In genomic region chr1:21322681-21323016, GRCh38 we compare ENCODE assay signal across 9 cellular contexts. TPM values are rescaled to one million over a fixed set of nuclear protein-coding genes. Genes with fewer than 3 reads are reported as not detected.
DNase-seq lines count a peak whose midpoint lies in the region; ATAC-seq, FAIRE-seq and TF ChIP-seq lines count a peak whose summit lies in the region.
"Had no signal": no experiment of that assay in that cellular context is flagged by ENCODE, and none has a peak within 500 bp of the region (broad histone marks: within the 10 kb centered on the region; RNA-seq: fewer than 3 reads in every experiment).

No MANE protein-coding gene starts in this region.

- ATAC-seq in CD4-positive, CD25-positive, alpha-beta regulatory T cell (ENCODE audit: low read depth in 2 of 2) = no peak
- ATAC-seq in pancreas (no peak), HG03378 (IDR thresholded peaks at IDR 0.05; ENCODE audit: unreplicated experiment) (no peak), HG02970 (IDR thresholded peaks at IDR 0.05; ENCODE audit: low FRiP score, unreplicated experiment) (no peak)

- H3K4ac ChIP-seq in H1 (replicated peaks; ENCODE audit: insufficient read length, low read depth, low read length) = peak overlapping the region; percentile 10

- H3K4me2 ChIP-seq in PC-9 = 0 out of 2 replicates have a peak overlapping the region, but pooled peaks have one; percentile 13
- peak overlapping the region; percentile 50 to 51; a peak in 2 of 4 replicates for H3K4me2 ChIP-seq in H1 (ENCODE audit: insufficient read depth in 1 of 2, low read depth in 2 of 2, low read length in 2 of 2)

- TF ChIP-seq CTCF in PC-9 (conservative IDR thresholded peaks at IDR 0.05) = no peak
- no peak for TF ChIP-seq CTCF in H1 (IDR thresholded peaks at IDR 0.05; ENCODE audit: control extremely low read depth in 1 of 3, insufficient read depth in 1 of 3, low read depth in 1 of 3, low read length in 3 of 3)
- no peak for TF ChIP-seq CTCF in pancreas (IDR thresholded peaks at IDR 0.05)
- TF ChIP-seq CTCF in BE2C (IDR thresholded peaks at IDR 0.05; ENCODE audit: low read depth, low read length) = no peak

- peak overlapping the region; percentile 92; the same call in 1 of the 2 replicates for H2BK15ac ChIP-seq in H1 (ENCODE audit: low read length)

- H2BK20ac ChIP-seq in H1 (ENCODE audit: low read length) = peak overlapping the region; percentile 97

- TF ChIP-seq EP300 in H1 (IDR thresholded peaks at IDR 0.05; ENCODE audit: borderline replicate concordance in 1 of 2, low read depth in 2 of 2, low read length in 2 of 2) = no peak

- no peaks in the 10 kb centered on the region for H3K9me2 ChIP-seq in PC-9 (ENCODE audit: insufficient read depth)

- intact Hi-C loops in PC-9 (cut with micrococcal nuclease; ENCODE audit: unreplicated experiment) = no loop called here
- intact Hi-C loops in pancreas (cut with DNase I) = loop anchor here in 1 of 3 donors (10.0 kb wide), 1 partner anchor 48 kb away; no protein-coding TSS in a partner anchor

- no peak overlapping the region for H3K9ac ChIP-seq in H1 (replicated peaks in 1 of 4; ENCODE audit: extremely low read depth in 1 of 4, low read depth in 3 of 4, low read length in 3 of 4)

- no peak overlapping the region for H4K5ac ChIP-seq in H1 (ENCODE audit: insufficient read length, low read depth, low read length)

- H3K27me3 ChIP-seq in CD4-positive, CD25-positive, alpha-beta regulatory T cell (ENCODE audit: control insufficient read depth, insufficient read depth, low read length) = no peaks in the 10 kb centered on the region
- H3K27me3 ChIP-seq in PC-9 (ENCODE audit: insufficient read depth, low read depth) (no peaks in the 10 kb centered on the region), H1 (replicated peaks in 1 of 4; ENCODE audit: control insufficient read depth in 3 of 4, extremely low read depth in 1 of 4, insufficient read depth in 3 of 4, low read length in 3 of 4) (no peaks in the 10 kb centered on the region), pancreas (no peaks in the 10 kb centered on the region), BE2C (no peaks in the 10 kb centered on the region)

- H3K14ac ChIP-seq in H1 (ENCODE audit: insufficient read length) = no peak overlapping the region

- H3K36me3 Mint-ChIP-seq in CD4-positive, CD25-positive, alpha-beta regulatory T cell = peaks cover 4% of the 10 kb centered on the region

- no peaks in the 10 kb centered on the region for H3K23me2 ChIP-seq in H1 (ENCODE audit: low read depth, low read length)

- TF ChIP-seq RAD21 in H1 (IDR thresholded peaks at IDR 0.05 in 1 of 2, conservative IDR thresholded peaks at IDR 0.05 in 1 of 2; ENCODE audit: low read depth in 2 of 2, low read length in 2 of 2) = no peak

- H3K27me3 Mint-ChIP-seq in CD4-positive, CD25-positive, alpha-beta regulatory T cell = no peaks in the 10 kb centered on the region

- peak overlapping the region; percentile 90 for H3K18ac ChIP-seq in H1 (ENCODE audit: extremely low read depth, low read length)

- H3K4me1 ChIP-seq in CD4-positive, CD25-positive, alpha-beta regulatory T cell (ENCODE audit: control insufficient read depth, insufficient read depth, low read length, poor library complexity, severe bottlenecking) = peaks cover 52% of the 10 kb centered on the region
- H3K4me1 ChIP-seq in PC-9 (replicated peaks; ENCODE audit: insufficient read depth) = peaks cover 52% of the 10 kb centered on the region
- peaks cover 16 to 77% (median 58%) of the 10 kb centered on the region in 4 experiments for H3K4me1 ChIP-seq in H1 (replicated peaks in 1 of 4; ENCODE audit: control insufficient read depth in 3 of 4, insufficient read depth in 4 of 4, low read length in 3 of 4)
- H3K4me1 ChIP-seq in pancreas = peaks cover 70 to 96% (median 72%) of the 10 kb centered on the region in 3 donors
- H3K4me1 ChIP-seq in BE2C = peaks cover 68% of the 10 kb centered on the region

- peaks cover 30% of the 10 kb centered on the region for H3F3A ChIP-seq in PC-9 (ENCODE audit: insufficient read depth, low read depth)

- H3K27ac Mint-ChIP-seq in CD4-positive, CD25-positive, alpha-beta regulatory T cell = peak overlapping the region in 2 of 3 donors; percentile 56 to 95

- WGBS in H1 (ENCODE audit: extremely low coverage in 1 of 2, insufficient coverage in 1 of 2, insufficient read length in 1 of 2, insufficient replicate concordance in 2 of 2, low coverage in 1 of 2, low lambda C conversion rate in 2 of 2, missing lambda C conversion rate in 1 of 2), 2 experiments = 56% methylated on average over 6 of the region's 6 CpGs; no CpG with 5 or more reads in 1 of the 2 experiments
- WGBS in pancreas, 2 donors = 59 to 72% methylated on average over 4 to 6 of the region's 6 CpGs

- H2BK120ac ChIP-seq in H1 (replicated peaks; ENCODE audit: low read depth, low read length) = peak overlapping the region; percentile 30

- peaks cover 13 to 78% (median 42%) of the 10 kb centered on the region in 4 donors for H3K4me1 Mint-ChIP-seq in CD4-positive, CD25-positive, alpha-beta regulatory T cell

- H4K20me1 ChIP-seq in PC-9 (ENCODE audit: insufficient read depth) (no peaks in the 10 kb centered on the region), H1 (replicated peaks in 1 of 2; ENCODE audit: control insufficient read depth in 1 of 2, insufficient read depth in 2 of 2, low read length in 2 of 2) (no peaks in the 10 kb centered on the region)

- peaks cover 31% of the 10 kb centered on the region for H3K79me2 ChIP-seq in PC-9 (ENCODE audit: low read depth)
- peaks cover 0 to 7% of the 10 kb centered on the region in 2 experiments; a peak in 1 of 4 replicates for H3K79me2 ChIP-seq in H1 (ENCODE audit: control insufficient read depth in 1 of 2, insufficient read depth in 2 of 2, low read length in 2 of 2)

- no TSS peak for BruUV-seq in PC-9 (replicated peaks; lab: Mats Ljungman, UMichigan)

- peaks cover 2% of the 10 kb centered on the region for H3K36me3 ChIP-seq in CD4-positive, CD25-positive, alpha-beta regulatory T cell (ENCODE audit: control insufficient read depth, insufficient read depth, low read length)
- H3K36me3 ChIP-seq in PC-9 (ENCODE audit: low read depth) = no peaks in the 10 kb centered on the region
- H3K36me3 ChIP-seq in H1 (ENCODE audit: control insufficient read depth in 2 of 4, insufficient read depth in 4 of 4, low read length in 3 of 4) = no peaks in the 10 kb centered on the region
- no peaks in the 10 kb centered on the region for H3K36me3 ChIP-seq in pancreas
- H3K36me3 ChIP-seq in BE2C = no peaks in the 10 kb centered on the region

- H2BK5ac ChIP-seq in H1 (ENCODE audit: low read depth, low read length) = peak overlapping the region; percentile 92; the same call in 1 of the 2 replicates

- no peak for DNase-seq in CD4-positive, CD25-positive, alpha-beta regulatory T cell
- DNase-seq in PC-9 (no peak), H1 (ENCODE audit: low read depth in 1 of 2, low spot score in 2 of 2) (no peak), pancreas (no peak), BE2C (no peak), NCI-H2081 (lab: John Stamatoyannopoulos, UW) (no peak)

- H4K8ac ChIP-seq in H1 (ENCODE audit: extremely low read depth, insufficient read depth, low read length) = no peak overlapping the region

- no peak overlapping the region for H3K56ac ChIP-seq in H1 (replicated peaks; ENCODE audit: insufficient read length, low read depth, low read length)

- no peak for TF ChIP-seq POLR2A in H1 (IDR thresholded peaks at IDR 0.05; ENCODE audit: control extremely low read depth in 1 of 2, low read depth in 2 of 2, low read length in 2 of 2)

- H3K4me3 Mint-ChIP-seq in CD4-positive, CD25-positive, alpha-beta regulatory T cell = peak overlapping the region in 1 of 4 donors; percentile 4

- CTCF ChIA-PET in PC-9 (lab: Charles Lee) (interaction anchor here (0.6 to 1.3 kb wide), 2 partner anchors 67 to 825 kb away, joined by 3 to 4 read pairs; no protein-coding TSS in a partner anchor), H1 (lab: Charles Lee; ENCODE audit: partially characterized antibody) (interaction anchor here (0.6 to 15.0 kb wide), 15 partner anchors 9 to 105 kb away, joined by 3 to 152 read pairs (median 7); no protein-coding TSS in a partner anchor)

- peak overlapping the region; percentile 64; the same call in 1 of the 2 replicates for H2BK12ac ChIP-seq in H1 (ENCODE audit: low read depth, low read length)

- H2AFZ ChIP-seq in PC-9 = no peak overlapping the region
- H2AFZ ChIP-seq in H1 (ENCODE audit: low read length) = no peak overlapping the region

- POLR2A ChIA-PET in PC-9 (lab: Charles Lee; ENCODE audit: unreplicated experiment) = no interaction called here
- POLR2A ChIA-PET in H1 (lab: Charles Lee; ENCODE audit: partially characterized antibody) = interaction anchor here (1.2 to 1.4 kb wide), 2 partner anchors 10 to 15 kb away, joined by 3 read pairs; no protein-coding TSS in a partner anchor

- H3K9me3 Mint-ChIP-seq in CD4-positive, CD25-positive, alpha-beta regulatory T cell = no peaks in the 10 kb centered on the region

- no peak overlapping the region for H3K27ac ChIP-seq in CD4-positive, CD25-positive, alpha-beta regulatory T cell (ENCODE audit: insufficient read depth, low read length, poor library complexity, severe bottlenecking)
- H3K27ac ChIP-seq in PC-9 (peak overlapping the region; percentile 94), H1 (ENCODE audit: low read depth, low read length) (peak overlapping the region; percentile 13; the same call in 1 of the 2 replicates), pancreas (peak overlapping the region; percentile 3 to 93 (median 54))
- H3K27ac ChIP-seq: VCaP had no signal

- peak overlapping the region; percentile 79 for H4K91ac ChIP-seq in H1 (replicated peaks; ENCODE audit: insufficient read length, low read length)

- FAIRE-seq in H1 (lab: Jason Lieb, UNC) = no peak
- no peak for FAIRE-seq in pancreas (lab: Jason Lieb, UNC)

- peaks cover 9% of the 10 kb centered on the region; the same call in 1 of the 2 replicates for H3K79me1 ChIP-seq in H1 (ENCODE audit: low read depth, low read length)

- peak overlapping the region; percentile 65 for H2AK5ac ChIP-seq in H1 (ENCODE audit: low read depth, low read length)

- H3K9me3 ChIP-seq in CD4-positive, CD25-positive, alpha-beta regulatory T cell (ENCODE audit: control insufficient read depth in 2 of 2, low read length in 2 of 2) = no peaks in the 10 kb centered on the region
- H3K9me3 ChIP-seq in PC-9 (ENCODE audit: insufficient read depth, low read depth) = no peaks in the 10 kb centered on the region
- no peaks in the 10 kb centered on the region for H3K9me3 ChIP-seq in H1 (ENCODE audit: insufficient read depth in 2 of 2, low read depth in 1 of 2, low read length in 1 of 2)
- no peaks in the 10 kb centered on the region for H3K9me3 ChIP-seq in pancreas
- no peaks in the 10 kb centered on the region for H3K9me3 ChIP-seq in BE2C

- no peak overlapping the region for H3K4me3 ChIP-seq in CD4-positive, CD25-positive, alpha-beta regulatory T cell (ENCODE audit: low read depth, low read length)
- no peak overlapping the region for H3K4me3 ChIP-seq in PC-9
- no peak overlapping the region for H3K4me3 ChIP-seq in H1 (ENCODE audit: extremely low read depth in 1 of 4, insufficient read depth in 2 of 4, low read depth in 3 of 4, low read length in 4 of 4)
- no peak overlapping the region for H3K4me3 ChIP-seq in pancreas
- no peak overlapping the region for H3K4me3 ChIP-seq in BE2C (ENCODE audit: low read depth, low read length)

- H3K23ac ChIP-seq in H1 (ENCODE audit: insufficient read length) = no peak overlapping the region

RNA-seq across cellular contexts. Expression of gene ECE1, which starts 32.4 kb away (rescaled TPM):
- 140 TPM for total RNA-seq in CD4-positive, CD25-positive, alpha-beta regulatory T cell
- 10 to 100 TPM; 25.7 to 32.3 (median 27.7) TPM for polyA plus RNA-seq in CD4-positive, CD25-positive, alpha-beta regulatory T cell
- 80.8 and 82.1 TPM in 2 replicates for total RNA-seq in PC-9 (2021)
- total RNA-seq in H1 (2021; fragmentation: NEBNext Ultra II Directional; extraction: Animal tissue kit (Norgen Biotek cat#: 25700)) = 36.8 and 37.1 TPM in 2 replicates
- 21.4 and 26.7 TPM in 2 replicates for polyA plus RNA-seq in H1 (2011; rRNA removed)
- 15.9 TPM for polyA plus RNA-seq in H1 (2011; cell fraction: cytosol; rRNA removed)
- polyA plus RNA-seq in H1 (2011; cell fraction: nucleus; rRNA removed) = 24.2 TPM
- 23.4 to 31.1 TPM (median 26.4 TPM) in 4 replicates for polyA plus RNA-seq in H1 (2012, experiment 1 of 2)
- 17.3 TPM for polyA plus RNA-seq in H1 (2012, experiment 2 of 2)
- polyA plus RNA-seq in H1 (2013, experiment 1 of 2) = 44.8 TPM
- 44.6 TPM for polyA plus RNA-seq in H1 (2013, experiment 2 of 2)
- 23.9 and 27.9 TPM in 2 replicates for polyA minus RNA-seq in H1 (2011; rRNA and poly(A)+ RNA removed)
- 13.4 TPM for polyA minus RNA-seq in H1 (2011; cell fraction: cytosol; rRNA and poly(A)+ RNA removed)
- polyA minus RNA-seq in H1 (2011; cell fraction: nucleus; rRNA and poly(A)+ RNA removed) = 12.3 TPM
- total RNA-seq in pancreas = 100 to 1,000 TPM in 2 of 6 donors, 10 to 100 TPM in 4; 68.4 to 141 (median 89.1) TPM
- 10 to 100 TPM; 38.1 to 59.8 TPM for polyA plus RNA-seq in pancreas
- 52.5 TPM for polyA plus RNA-seq in BE2C (2012; ENCODE audit: insufficient read depth, insufficient read length, low read depth)
